13 cellular contexts compared by ENCODE assay signal in genomic region chr12:58529114-58529665, GRCh38.
DNase-seq lines count a peak whose midpoint lies in the region; TF ChIP-seq lines count a peak whose summit lies in the region.
"Had no signal": no experiment of that assay in that cellular context is flagged by ENCODE, and none has a peak within 500 bp of the region (broad histone marks: within the 10 kb centered on the region; RNA-seq: fewer than 3 reads in every experiment).

No MANE protein-coding gene starts in this region.

- H3K4me3 ChIP-seq in adrenal gland (no peak overlapping the region), vagina (no peak overlapping the region)

- TF ChIP-seq CTCF in adrenal gland (IDR thresholded peaks at IDR 0.05) (no peak), vagina (IDR thresholded peaks at IDR 0.05) (no peak)

- WGBS in adrenal gland, 4 donors = 36 to 48% (median 39%) methylated on average over 1 of the region's 1 CpG

- H3K27ac ChIP-seq in adrenal gland (peak overlapping the region in 1 of 5 donors; percentile 26), vagina (peak overlapping the region; percentile 56)
- H3K27ac ChIP-seq: 22Rv1 had no signal

- H3K4me1 ChIP-seq in adrenal gland (replicated peaks in 1 of 2) (peaks cover 4 to 17% of the 10 kb centered on the region in 2 donors), vagina (peaks cover 14% of the 10 kb centered on the region)

- peak; percentile 46 for DNase-seq in DMS153 (lab: John Stamatoyannopoulos, UW)
- DNase-seq in DMS153 treated with DMSO at 0.1 percent for 48 hours (lab: John Stamatoyannopoulos, UW; ENCODE audit: unreplicated experiment) = no peak
- peak in 5 of 7 donors; percentile 38 to 54 (median 47) for DNase-seq in adrenal gland
- peak; percentile 56 for DNase-seq in foreskin melanocyte
- no peak for DNase-seq in vagina (ENCODE audit: extremely low spot score in 2 of 2)
- DNase-seq in NCI-H524 (lab: John Stamatoyannopoulos, UW) = no peak
- DNase-seq in Kasumi-1 (lab: John Stamatoyannopoulos, UW) = no peak
- DNase-seq in NCI-H510A (lab: John Stamatoyannopoulos, UW) = no peak
- DNase-seq: activated CD4-positive, alpha-beta T cell treated with anti-CD3 and anti-CD28 coated beads, Interleukin-2, amount 10 ng/mL, durations not matched to agents 7 days and 5 days; NCI-H2081 treated with DMSO at 0.1 percent for 48 hours; occipital lobe; stimulated activated CD4-positive, alpha-beta T cell treated with anti-CD3 and anti-CD28 coated beads, Interleukin-4, amount 100 ng/mL, for 24 hours had no signal

- no peak for TF ChIP-seq POLR2A in adrenal gland (IDR thresholded peaks at IDR 0.05)
- no peak for TF ChIP-seq POLR2A in vagina (IDR thresholded peaks at IDR 0.05)

- intact Hi-C loops in adrenal gland (cut with DNase I) (no loop called here), vagina (cut with DNase I) (no loop called here)

- H3K27me3 ChIP-seq in adrenal gland (no peaks in the 10 kb centered on the region), vagina (no peaks in the 10 kb centered on the region)

- H3K36me3 ChIP-seq in adrenal gland (replicated peaks in 1 of 2) = no peaks in the 10 kb centered on the region
- no peaks in the 10 kb centered on the region for H3K36me3 ChIP-seq in vagina

- H3K9me3 ChIP-seq in adrenal gland (replicated peaks in 1 of 3) (no peaks in the 10 kb centered on the region), vagina (no peaks in the 10 kb centered on the region)

Comparison
In these comparisons a context has a peak if more than half of its experiments do, and no peak if none do; other contexts are left out.
1. DNase-seq: peak in DMS153 (single experiment), adrenal gland (5 of 7) and foreskin melanocyte (single experiment); none in DMS153 treated with DMSO at 0.1 percent for 48 hours (single experiment), vagina (0 of 2), NCI-H524 (0 of 2), Kasumi-1 (0 of 2) and NCI-H510A (single experiment).